ENCODE assay signal across 2 cellular contexts in genomic region chr6:108811490-108811889, GRCh38.
TF ChIP-seq lines count a peak whose summit lies in the region.

No MANE protein-coding gene starts in this region.

TF ChIP-seq in H1, 55 proteins besides CTCF, POLR2A, EP300 and RAD21:
- TF ChIP-seq ASH2L (IDR thresholded peaks at IDR 0.05; ENCODE audit: low read length) (no peak), TAF1 (IDR thresholded peaks at IDR 0.05; ENCODE audit: low read depth, low read length) (no peak), TAF7 (optimal IDR thresholded peaks at IDR 0.05; ENCODE audit: borderline replicate concordance, low read depth, low read length) (no peak), FOSL1 (IDR thresholded peaks at IDR 0.05; ENCODE audit: insufficient read depth, low read depth, low read length) (no peak), KDM1A (IDR thresholded peaks at IDR 0.05; ENCODE audit: borderline replicate concordance, low read length) (no peak), SIX5 (IDR thresholded peaks at IDR 0.05; ENCODE audit: low read depth, low read length) (no peak)

TF ChIP-seq in HepG2, 621 proteins besides CTCF, POLR2A, EP300 and RAD21:
- no peak for TF ChIP-seq PAF1 (CRISPR knock-in tag; IDR thresholded peaks at IDR 0.05)
- no peak for TF ChIP-seq PCBP2 (optimal IDR thresholded peaks at IDR 0.05; ENCODE audit: low read depth, low read length, poor library complexity, severe bottlenecking)
- no peak for TF ChIP-seq ZNF331 (CRISPR knock-in tag; IDR thresholded peaks at IDR 0.05)
- no peak for TF ChIP-seq ZNF468 (CRISPR knock-in tag; IDR thresholded peaks at IDR 0.05)
- TF ChIP-seq ZNF142 (CRISPR knock-in tag; IDR thresholded peaks at IDR 0.05) = no peak
- TF ChIP-seq TEF (CRISPR knock-in tag; IDR thresholded peaks at IDR 0.05) = no peak
- no peak for TF ChIP-seq TBL1XR1 (IDR thresholded peaks at IDR 0.05; ENCODE audit: borderline replicate concordance, low read length, partially characterized antibody)
- TF ChIP-seq HMGXB4 (CRISPR knock-in tag; IDR thresholded peaks at IDR 0.05; ENCODE audit: borderline replicate concordance in 1 of 2, low read depth in 1 of 2) = no peak
- TF ChIP-seq PLSCR1 (CRISPR knock-in tag; IDR thresholded peaks at IDR 0.05; ENCODE audit: borderline replicate concordance) = no peak
- TF ChIP-seq ZNF263 (CRISPR knock-in tag; IDR thresholded peaks at IDR 0.05) = no peak
- TF ChIP-seq ZNF609 (CRISPR knock-in tag; IDR thresholded peaks at IDR 0.05; ENCODE audit: borderline replicate concordance) = no peak
- no peak for TF ChIP-seq ZNF607 (CRISPR knock-in tag; IDR thresholded peaks at IDR 0.05; ENCODE audit: borderline replicate concordance)
- no peak for TF ChIP-seq FOXO1 (CRISPR knock-in tag; IDR thresholded peaks at IDR 0.05)
- no peak for TF ChIP-seq USF2 (IDR thresholded peaks at IDR 0.05; ENCODE audit: low read depth, low read length)
- TF ChIP-seq USF2 (CRISPR knock-in tag; IDR thresholded peaks at IDR 0.05; ENCODE audit: borderline replicate concordance) = no peak
- no peak for TF ChIP-seq FOXA3 (CRISPR knock-in tag; IDR thresholded peaks at IDR 0.05)
- TF ChIP-seq ETS1 (CRISPR knock-in tag; IDR thresholded peaks at IDR 0.05) = no peak
- no peak for TF ChIP-seq SUZ12 (IDR thresholded peaks at IDR 0.05; ENCODE audit: low read depth, low read length)
- no peak for TF ChIP-seq ZNF629 (CRISPR knock-in tag; conservative IDR thresholded peaks at IDR 0.05)
- TF ChIP-seq HNF4G (IDR thresholded peaks at IDR 0.05; ENCODE audit: borderline replicate concordance, low read depth, low read length) = no peak
- TF ChIP-seq HNF4G (CRISPR knock-in tag; IDR thresholded peaks at IDR 0.05; ENCODE audit: borderline replicate concordance, low read depth) = no peak
